9 cellular contexts compared by ENCODE assay signal in the genomic region with DNA sequence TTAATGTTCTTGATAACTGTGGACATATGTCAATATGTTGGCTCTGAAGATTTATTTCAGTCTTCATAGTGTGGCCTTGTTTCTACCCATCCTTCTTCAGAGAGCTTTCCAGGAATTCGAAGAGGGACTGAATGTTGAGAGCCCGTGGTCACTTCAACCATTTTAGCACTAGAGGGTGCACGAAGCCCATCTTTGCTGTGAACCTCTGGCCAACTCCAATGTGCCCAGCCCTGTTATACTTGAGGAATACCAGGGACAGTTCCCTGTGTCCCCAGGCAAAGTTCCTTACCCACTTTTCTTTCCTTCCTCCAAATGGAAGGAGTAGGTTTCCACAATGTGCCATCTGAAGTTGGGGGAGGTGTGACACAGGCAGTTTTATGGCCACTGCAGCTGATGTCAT.
DNase-seq lines count a peak whose midpoint lies in the region; ATAC-seq and TF ChIP-seq lines count a peak whose summit lies in the region.
"Had no signal": no experiment of that assay in that cellular context is flagged by ENCODE, and none has a peak within 500 bp of the region (broad histone marks: within the 10 kb centered on the region; RNA-seq: fewer than 3 reads in every experiment).

No MANE protein-coding gene starts in this region.

- H3K27me3 Mint-ChIP-seq in activated T-cell treated with anti-CD3 and anti-CD28 coated beads, Interleukin-2, amount 50 U/mL, for 24 hours = no peaks in the 10 kb centered on the region

- H3K27me3 ChIP-seq in Panc1 (ENCODE audit: control insufficient read depth, insufficient read depth, low read length) (no peaks in the 10 kb centered on the region), adrenal gland (no peaks in the 10 kb centered on the region)

- no peaks in the 10 kb centered on the region for H3K4me1 ChIP-seq in Panc1 (ENCODE audit: control insufficient read depth, insufficient read depth, low read length)
- H3K4me1 ChIP-seq in adrenal gland (replicated peaks in 1 of 2) = no peaks in the 10 kb centered on the region

- TF ChIP-seq CTCF in Panc1 (IDR thresholded peaks at IDR 0.05) (no peak; the same call in 1 of the 2 replicates), adrenal gland (IDR thresholded peaks at IDR 0.05) (no peak)

- H3K27ac Mint-ChIP-seq in activated T-cell treated with anti-CD3 and anti-CD28 coated beads, Interleukin-2, amount 50 U/mL, for 24 hours = no peak overlapping the region

- POLR2A ChIA-PET in Panc1 (lab: Charles Lee) = no interaction called here

- in situ Hi-C loops in Panc1 (cut with HindIII; ENCODE audit: low pct_unique_long_range_greater_than_20kb, low sequenced_read_pairs) = no loop called here

- 50 to 59% (median 51%) methylated on average over 3 of the region's 3 CpGs for WGBS in adrenal gland, 4 donors

- H3K9me3 ChIP-seq in Panc1 (ENCODE audit: control insufficient read depth, insufficient read depth, low read depth, low read length) = no peaks in the 10 kb centered on the region
- peaks cover 0 to 4% (median 0%) of the 10 kb centered on the region in 3 donors for H3K9me3 ChIP-seq in adrenal gland (replicated peaks in 1 of 3)

- H3K36me3 Mint-ChIP-seq in activated T-cell treated with anti-CD3 and anti-CD28 coated beads, Interleukin-2, amount 50 U/mL, for 24 hours (ENCODE audit: low read depth) = no peaks in the 10 kb centered on the region

- CTCF ChIA-PET in Panc1 (lab: Charles Lee) = no interaction called here

- no TSS peak for BruUV-seq in Panc1 (replicated peaks; lab: Mats Ljungman, UMichigan)

- H3K4me3 ChIP-seq in Panc1 (ENCODE audit: low read depth in 2 of 2, low read length in 2 of 2) = no peak overlapping the region
- no peak overlapping the region for H3K4me3 ChIP-seq in adrenal gland

- intact Hi-C loops in Panc1 (cut with micrococcal nuclease; ENCODE audit: unreplicated experiment) = no loop called here
- intact Hi-C loops in adrenal gland (cut with DNase I) = no loop called here

- H3K27ac ChIP-seq in Panc1 (ENCODE audit: low read length) = no peak overlapping the region
- H3K27ac ChIP-seq in adrenal gland = no peak overlapping the region

- peak; percentile 25 for DNase-seq in COLO829 (ENCODE audit: low spot score)
- peak; percentile 88 for DNase-seq in H4 (ENCODE audit: low spot score)
- DNase-seq in Panc1 (ENCODE audit: low read depth, low spot score) = peak; percentile 32
- peak; percentile 52 for DNase-seq in foreskin melanocyte
- no peak for DNase-seq in adrenal gland
- no peak for DNase-seq in iPS-NIHi7 (ENCODE audit: extremely low spot score)
- DNase-seq in activated T-cell treated with anti-CD3 and anti-CD28 coated beads, Interleukin-2, amount 50 U/mL, for 24 hours = no peak
- DNase-seq: activated naive CD4-positive, alpha-beta T cell had no signal

- no peak for TF ChIP-seq POLR2A in adrenal gland (IDR thresholded peaks at IDR 0.05)

- H3K9me3 Mint-ChIP-seq in activated T-cell treated with anti-CD3 and anti-CD28 coated beads, Interleukin-2, amount 50 U/mL, for 24 hours = peaks cover 19% of the 10 kb centered on the region

- H3K36me3 ChIP-seq in Panc1 (ENCODE audit: control insufficient read depth, insufficient read depth, low read length) (no peaks in the 10 kb centered on the region), adrenal gland (replicated peaks in 1 of 2) (no peaks in the 10 kb centered on the region)

- no peaks in the 10 kb centered on the region for H3K4me1 Mint-ChIP-seq in activated T-cell treated with anti-CD3 and anti-CD28 coated beads, Interleukin-2, amount 50 U/mL, for 24 hours (ENCODE audit: low read depth)

- ATAC-seq in Panc1 = no peak
- no peak for ATAC-seq in HG02588 (IDR thresholded peaks at IDR 0.05; ENCODE audit: unreplicated experiment)

- H3K4me3 Mint-ChIP-seq in activated T-cell treated with anti-CD3 and anti-CD28 coated beads, Interleukin-2, amount 50 U/mL, for 24 hours = no peak overlapping the region

Comparison
In these comparisons a context has a peak if more than half of its experiments do, and no peak if none do; other contexts are left out.
1. DNase-seq: peak in COLO829 (single experiment), H4 (single experiment), Panc1 (single experiment) and foreskin melanocyte (single experiment); none in adrenal gland (0 of 7), iPS-NIHi7 (single experiment) and activated T-cell treated with anti-CD3 and anti-CD28 coated beads, Interleukin-2, amount 50 U/mL, for 24 hours (single experiment).